In genomic region chr4:16192631-16193483, GRCh38 we compare ENCODE assay signal across 22 cellular contexts. TPM values are rescaled to one million over a fixed set of nuclear protein-coding genes. Genes with fewer than 3 reads are reported as not detected.
DNase-seq lines count a peak whose midpoint lies in the region; ATAC-seq and TF ChIP-seq lines count a peak whose summit lies in the region.
"Had no signal": no experiment of that assay in that cellular context is flagged by ENCODE, and none has a peak within 500 bp of the region (broad histone marks: within the 10 kb centered on the region; RNA-seq: fewer than 3 reads in every experiment).

No MANE protein-coding gene starts in this region.

- no peaks in the 10 kb centered on the region for H3K27me3 ChIP-seq in esophagus squamous epithelium

- WGBS in esophagus squamous epithelium, 2 donors = 71 to 79% methylated on average over 5 of the region's 5 CpGs

- no peak for TF ChIP-seq POLR2A in esophagus squamous epithelium (IDR thresholded peaks at IDR 0.05)

- DNase-seq in SKM-1 treated with dmso at 0.1 percent for 144 hours (lab: John Stamatoyannopoulos, UW; ENCODE audit: unreplicated experiment) (peak; percentile 29), SKM-1 (lab: John Stamatoyannopoulos, UW; ENCODE audit: unreplicated experiment) (no peak), SK-MEL-5 (ENCODE audit: low read depth, low spot score) (peak; percentile 74), esophagus squamous epithelium (lab: John Stamatoyannopoulos, UW) (no peak), renal cortical epithelial cell (ENCODE audit: low read depth) (peak; percentile 29), NCI-H510A treated with DMSO at 0.1 percent for 48 hours (lab: John Stamatoyannopoulos, UW) (no peak), mucosa of descending colon (no peak)
- DNase-seq: activated CD4-positive, alpha-beta T cell treated with anti-CD3 and anti-CD28 coated beads, Interleukin-2, amount 10 ng/mL, durations not matched to agents 24 days and 14 days; activated CD8-positive, alpha-beta memory T cell treated with anti-CD3 and anti-CD28 coated beads, Interleukin-2, amount 10 ng/mL, durations not matched to agents 7 days and 5 days; activated effector memory CD4-positive, alpha-beta T cell treated with Interleukin-2 at 50 U/mL for 16 hours; glutamatergic neuron; HCEC 1CT; left colon; midbrain; NCI-H1694; OCI-M1; psoas muscle; SHP77; stimulated activated CD4-positive, alpha-beta T cell treated with anti-CD3 and anti-CD28 coated beads, Interleukin-4, amount 100 ng/mL, for 1 hour had no signal

- no peak for TF ChIP-seq CTCF in esophagus squamous epithelium (IDR thresholded peaks at IDR 0.05)
- no peak for TF ChIP-seq CTCF in mucosa of descending colon (IDR thresholded peaks at IDR 0.05)

- H3K4me1 ChIP-seq in esophagus squamous epithelium (peaks cover 0 to 30% (median 3%) of the 10 kb centered on the region in 3 donors), mucosa of descending colon (ENCODE audit: low read depth) (peaks cover 5% of the 10 kb centered on the region)

- in situ Hi-C loops in SK-MEL-5 (cut with HindIII; ENCODE audit: low pct_unique_long_range_greater_than_20kb, low sequenced_read_pairs) = no loop called here

- H3K36me3 ChIP-seq in esophagus squamous epithelium (peaks cover 0 to 36% (median 3%) of the 10 kb centered on the region in 3 donors), mucosa of descending colon (ENCODE audit: low read depth) (no peaks in the 10 kb centered on the region)

- no peak for ATAC-seq in GM21367 (IDR thresholded peaks at IDR 0.05; ENCODE audit: unreplicated experiment)
- no peak for ATAC-seq in mucosa of descending colon
- ATAC-seq: activated CD8-positive, alpha-beta memory T cell treated with anti-CD3 and anti-CD28 coated beads, Interleukin-2, amount 10 ng/mL, durations not matched to agents 7 days and 5 days; HepG2; left colon; psoas muscle had no signal

- peak overlapping the region in 3 of 4 donors; percentile 33 to 61 (median 45) for H3K27ac ChIP-seq in esophagus squamous epithelium
- H3K27ac ChIP-seq: 22Rv1, psoas muscle had no signal

- H3K9me3 ChIP-seq in esophagus squamous epithelium (no peaks in the 10 kb centered on the region), mucosa of descending colon (no peaks in the 10 kb centered on the region)
- H3K9me3 ChIP-seq: psoas muscle had no signal

- no peak overlapping the region for H3K4me3 ChIP-seq in esophagus squamous epithelium
- no peak overlapping the region for H3K4me3 ChIP-seq in mucosa of descending colon
- H3K4me3 ChIP-seq: psoas muscle had no signal

- intact Hi-C loops in esophagus squamous epithelium (cut with DNase I) (no loop called here), mucosa of descending colon (cut with DNase I, micrococcal nuclease) (no loop called here)

RNA-seq across cellular contexts. Expression of gene TAPT1, which starts 33.4 kb away (rescaled TPM):
- 11.3 and 12.5 TPM in 2 replicates for total RNA-seq in SK-MEL-5 (2014; rRNA removed; shearing (Covaris generic))
- polyA plus RNA-seq in SK-MEL-5 (2015; cell fraction: cytosol; rRNA removed) = 8.2 and 10.6 TPM in 2 replicates
- polyA plus RNA-seq in SK-MEL-5 (2015; cell fraction: nucleus; rRNA removed) = 28.3 and 31.9 TPM in 2 replicates
- total RNA-seq in esophagus squamous epithelium (10 to 100 TPM in 3 of 4 donors, 1 to 10 TPM in 1; 9.4 to 23.8 (median 16.9) TPM), renal cortical epithelial cell (11.8 and 33.5 TPM in 2 replicates), mucosa of descending colon (10 to 100 TPM; 38.2 to 62.6 (median 38.8) TPM)

Comparison
In these comparisons a context has a peak if more than half of its experiments do, and no peak if none do; other contexts are left out.
1. DNase-seq: peak in SKM-1 treated with dmso at 0.1 percent for 144 hours (single experiment), SK-MEL-5 (single experiment) and renal cortical epithelial cell (single experiment); none in SKM-1 (single experiment), esophagus squamous epithelium (single experiment), NCI-H510A treated with DMSO at 0.1 percent for 48 hours (single experiment) and mucosa of descending colon (0 of 3).